Comparison of ENCODE assay signal across 17 cellular contexts in the genomic region with DNA sequence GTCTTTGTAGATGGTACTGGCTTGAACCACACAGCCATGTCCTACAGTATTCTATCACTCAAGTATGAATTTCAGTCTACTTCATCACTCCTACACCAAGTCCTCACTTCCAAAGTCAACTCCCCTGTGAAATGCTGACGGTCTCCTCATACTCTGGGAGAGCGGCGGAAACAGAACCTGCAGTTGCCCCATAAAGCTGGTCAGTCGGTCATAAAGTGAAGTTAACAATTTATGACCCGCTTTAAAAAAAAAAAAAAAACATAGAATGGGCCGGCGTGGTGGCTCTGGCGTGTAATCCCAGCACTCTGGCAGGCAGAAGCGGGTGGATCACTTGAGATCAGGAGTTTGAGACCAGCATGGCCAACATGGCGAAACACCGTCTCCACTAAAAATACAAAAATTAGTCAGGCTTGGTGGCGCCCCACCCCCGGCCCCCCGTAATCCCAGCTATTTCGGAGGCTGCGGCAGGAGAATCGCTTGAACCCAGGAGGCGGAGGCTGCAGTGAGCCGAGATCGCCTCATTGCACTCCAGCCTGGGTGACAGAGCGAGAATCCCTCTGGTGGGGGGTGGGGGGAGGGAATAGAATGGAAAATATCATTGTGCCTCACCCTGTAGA. TPM values are rescaled to one million over a fixed set of nuclear protein-coding genes. Genes with fewer than 3 reads are reported as not detected.
DNase-seq lines count a peak whose midpoint lies in the region; ATAC-seq and TF ChIP-seq lines count a peak whose summit lies in the region.
"Had no signal": no experiment of that assay in that cellular context is flagged by ENCODE, and none has a peak within 500 bp of the region (broad histone marks: within the 10 kb centered on the region; RNA-seq: fewer than 3 reads in every experiment).

No MANE protein-coding gene starts in this region.

- peak overlapping the region; percentile 13 for H3K27ac ChIP-seq in colonic mucosa
- H3K27ac ChIP-seq in osteoblast (ENCODE audit: low read depth, low read length) = no peak overlapping the region
- H3K27ac ChIP-seq in body of pancreas = no peak overlapping the region
- no peak overlapping the region for H3K27ac ChIP-seq in upper lobe of right lung
- H3K27ac ChIP-seq: 22Rv1 had no signal

- H3K79me2 ChIP-seq in osteoblast (ENCODE audit: insufficient read depth, low read length) = peaks cover 31% of the 10 kb centered on the region

- peaks cover 2% of the 10 kb centered on the region for H3K9me3 Mint-ChIP-seq in activated CD8-positive, alpha-beta memory T cell treated with anti-CD3 and anti-CD28 coated beads, Interleukin-2, amount 10 ng/mL, durations not matched to agents 7 days and 5 days (ENCODE audit: low read depth)

- H3K4me3 ChIP-seq in colonic mucosa (no peak overlapping the region), osteoblast (ENCODE audit: insufficient read depth, low read length) (no peak overlapping the region), body of pancreas (no peak overlapping the region), upper lobe of right lung (no peak overlapping the region)

- CTCF ChIA-PET in activated CD8-positive, alpha-beta memory T cell treated with anti-CD3 and anti-CD28 coated beads, Interleukin-2, amount 10 ng/mL, durations not matched to agents 7 days and 5 days (lab: Charles Lee) = interaction anchor here (0.8 to 1.2 kb wide), 2 partner anchors 16 to 49 kb away, joined by 4 to 5 read pairs; no protein-coding TSS in a partner anchor

- H3K4me1 ChIP-seq in colonic mucosa (no peaks in the 10 kb centered on the region), osteoblast (ENCODE audit: insufficient read depth, low read length) (peaks cover 16% of the 10 kb centered on the region), body of pancreas (peaks cover 16% of the 10 kb centered on the region), upper lobe of right lung (peaks cover 16% of the 10 kb centered on the region)

- H3K36me3 Mint-ChIP-seq in activated CD8-positive, alpha-beta memory T cell treated with anti-CD3 and anti-CD28 coated beads, Interleukin-2, amount 10 ng/mL, durations not matched to agents 7 days and 5 days = peaks cover 13% of the 10 kb centered on the region

- intact Hi-C loops in colonic mucosa (cut with DNase I) (no loop called here), left colon (cut with DNase I, micrococcal nuclease) (no loop called here), body of pancreas (cut with DNase I) (no loop called here), upper lobe of right lung (cut with DNase I) (no loop called here)

- H4K20me1 ChIP-seq in osteoblast (ENCODE audit: insufficient read depth, low read length) = peaks cover 3% of the 10 kb centered on the region

- no peak overlapping the region for H3K4me3 Mint-ChIP-seq in activated CD8-positive, alpha-beta memory T cell treated with anti-CD3 and anti-CD28 coated beads, Interleukin-2, amount 10 ng/mL, durations not matched to agents 7 days and 5 days

- TF ChIP-seq CTCF in colonic mucosa (IDR thresholded peaks at IDR 0.05) (no peak), osteoblast (IDR thresholded peaks at IDR 0.05; ENCODE audit: extremely low read depth, low read depth, low read length) (no peak), body of pancreas (IDR thresholded peaks at IDR 0.05) (no peak), upper lobe of right lung (IDR thresholded peaks at IDR 0.05) (no peak)

- peaks cover 13% of the 10 kb centered on the region for H3K4me1 Mint-ChIP-seq in activated CD8-positive, alpha-beta memory T cell treated with anti-CD3 and anti-CD28 coated beads, Interleukin-2, amount 10 ng/mL, durations not matched to agents 7 days and 5 days

- peak overlapping the region in 1 of 2 donors; percentile 19 for H3K9ac ChIP-seq in colonic mucosa (ENCODE audit: low read depth in 2 of 2, low read length in 2 of 2)

- peaks cover 3% of the 10 kb centered on the region for H3K27me3 Mint-ChIP-seq in activated CD8-positive, alpha-beta memory T cell treated with anti-CD3 and anti-CD28 coated beads, Interleukin-2, amount 10 ng/mL, durations not matched to agents 7 days and 5 days
- H3K27me3 Mint-ChIP-seq: CD4-positive, alpha-beta memory T cell had no signal

- DNase-seq in activated CD8-positive, alpha-beta memory T cell treated with anti-CD3 and anti-CD28 coated beads for 24 hours = peak; percentile 48
- no peak for DNase-seq in activated CD8-positive, alpha-beta memory T cell treated with anti-CD3 and anti-CD28 coated beads, Interleukin-2, amount 10 ng/mL, durations not matched to agents 7 days and 5 days
- peak; percentile 53 for DNase-seq in colonic mucosa
- DNase-seq in left colon = peak; percentile 46 to 61
- peak; percentile 26 for DNase-seq in osteoblast (ENCODE audit: insufficient read length, low spot score, missing footprints)
- DNase-seq in body of pancreas = no peak
- no peak for DNase-seq in upper lobe of right lung
- no peak for DNase-seq in activated CD4-positive, alpha-beta T cell treated with anti-CD3 and anti-CD28 coated beads for 4 hours
- DNase-seq: CD4-positive, alpha-beta memory T cell; KBM-7; MV-4-11; NCI-H187; NCI-H2107; NCI-H510A; NCI-H774; SHP77 had no signal

- no peak overlapping the region for H3K4me2 ChIP-seq in osteoblast (ENCODE audit: insufficient read depth, low read length)

- WGBS in body of pancreas, 2 donors = 97 to 98% methylated on average over 20 to 21 of the region's 21 CpGs

- no peak for ATAC-seq in activated CD8-positive, alpha-beta memory T cell treated with anti-CD3 and anti-CD28 coated beads, Interleukin-2, amount 10 ng/mL, durations not matched to agents 7 days and 5 days
- peak; percentile 73 for ATAC-seq in left colon
- no peak for ATAC-seq in body of pancreas
- no peak for ATAC-seq in upper lobe of right lung

- no peaks in the 10 kb centered on the region for H3K27me3 ChIP-seq in colonic mucosa
- no peaks in the 10 kb centered on the region for H3K27me3 ChIP-seq in osteoblast (ENCODE audit: insufficient read depth, low read length)
- H3K27me3 ChIP-seq in body of pancreas = no peaks in the 10 kb centered on the region
- H3K27me3 ChIP-seq in upper lobe of right lung = no peaks in the 10 kb centered on the region

- H3K36me3 ChIP-seq in colonic mucosa (no peaks in the 10 kb centered on the region), osteoblast (ENCODE audit: insufficient read depth, low read length) (no peaks in the 10 kb centered on the region), body of pancreas (replicated peaks in 1 of 2; ENCODE audit: insufficient read depth in 1 of 2, low read depth in 2 of 2) (no peaks in the 10 kb centered on the region), upper lobe of right lung (no peaks in the 10 kb centered on the region)

- TF ChIP-seq POLR2A in body of pancreas (IDR thresholded peaks at IDR 0.05) = no peak

- H3K27ac Mint-ChIP-seq in activated CD8-positive, alpha-beta memory T cell treated with anti-CD3 and anti-CD28 coated beads, Interleukin-2, amount 10 ng/mL, durations not matched to agents 7 days and 5 days = no peak overlapping the region

- H3K9me3 ChIP-seq in colonic mucosa = no peaks in the 10 kb centered on the region
- no peaks in the 10 kb centered on the region for H3K9me3 ChIP-seq in osteoblast (ENCODE audit: low read depth, low read length)
- H3K9me3 ChIP-seq in body of pancreas = no peaks in the 10 kb centered on the region
- H3K9me3 ChIP-seq in upper lobe of right lung = peaks cover 6% of the 10 kb centered on the region

- H2AFZ ChIP-seq in osteoblast (ENCODE audit: low read length) = no peak overlapping the region

RNA-seq across cellular contexts. Expression of a gene that starts 2.1 kb away (rescaled TPM):
- total RNA-seq in activated CD8-positive, alpha-beta memory T cell treated with anti-CD3 and anti-CD28 coated beads, Interleukin-2, amount 10 ng/mL, durations not matched to agents 7 days and 5 days = 10 to 100 TPM; 41.8 to 84.3 TPM
- total RNA-seq in colonic mucosa (10 to 100 TPM; 21.3 to 50.7 TPM), left colon (100 to 1,000 TPM in 1 of 2 donors, 10 to 100 TPM in 1; 54.0 to 144 TPM), osteoblast (29.8 and 30.8 TPM in 2 replicates), body of pancreas (1 to 10 TPM; 3.6 to 7.8 TPM), upper lobe of right lung (38.5 TPM)

RNA-seq across cellular contexts. Expression of a gene that starts 50.2 kb away (rescaled TPM):
- total RNA-seq in activated CD8-positive, alpha-beta memory T cell treated with anti-CD3 and anti-CD28 coated beads, Interleukin-2, amount 10 ng/mL, durations not matched to agents 7 days and 5 days = 10 to 100 TPM; 20.2 to 36.3 TPM
- total RNA-seq in colonic mucosa (10 to 100 TPM; 13.0 to 14.3 TPM), left colon (10 to 100 TPM; 11.8 to 12.1 TPM), osteoblast (22.8 and 28.0 TPM in 2 replicates), body of pancreas (10 to 100 TPM in 1 of 2 donors, 1 to 10 TPM in 1; 9.1 to 10.9 TPM), upper lobe of right lung (20.1 TPM)

RNA-seq across cellular contexts. Expression of a gene that starts 50.6 kb away (rescaled TPM):
- total RNA-seq in activated CD8-positive, alpha-beta memory T cell treated with anti-CD3 and anti-CD28 coated beads, Interleukin-2, amount 10 ng/mL, durations not matched to agents 7 days and 5 days = 10 to 100 TPM; 65.3 to 71.8 TPM
- total RNA-seq in colonic mucosa = 10 to 100 TPM; 17.5 to 36.5 TPM
- 10 to 100 TPM; 17.3 TPM for total RNA-seq in left colon
- 45.4 and 53.6 TPM in 2 replicates for total RNA-seq in osteoblast
- total RNA-seq in body of pancreas = 10 to 100 TPM; 16.9 to 38.9 TPM
- 31.3 TPM for total RNA-seq in upper lobe of right lung

Comparison
In these comparisons a context has a peak if more than half of its experiments do, and no peak if none do; other contexts are left out.
1. DNase-seq: peak in activated CD8-positive, alpha-beta memory T cell treated with anti-CD3 and anti-CD28 coated beads for 24 hours (single experiment), colonic mucosa (single experiment), left colon (2 of 2) and osteoblast (single experiment); none in activated CD8-positive, alpha-beta memory T cell treated with anti-CD3 and anti-CD28 coated beads, Interleukin-2, amount 10 ng/mL, durations not matched to agents 7 days and 5 days (single experiment), body of pancreas (0 of 4), upper lobe of right lung (single experiment) and activated CD4-positive, alpha-beta T cell treated with anti-CD3 and anti-CD28 coated beads for 4 hours (0 of 2).